Comparison of ENCODE assay signal across 24 cellular contexts in genomic region chr15:84697353-84697990, GRCh38. TPM values are rescaled to one million over a fixed set of nuclear protein-coding genes. Genes with fewer than 3 reads are reported as not detected.
DNase-seq lines count a peak whose midpoint lies in the region; TF ChIP-seq lines count a peak whose summit lies in the region.
"Had no signal": no experiment of that assay in that cellular context is flagged by ENCODE, and none has a peak within 500 bp of the region (broad histone marks: within the 10 kb centered on the region; RNA-seq: fewer than 3 reads in every experiment).

No MANE protein-coding gene starts in this region.

- H3K27ac Mint-ChIP-seq in CD14-positive monocyte (peak overlapping the region in 6 of 7 donors; percentile 27 to 83 (median 74)), mesothelial cell of epicardium (peak overlapping the region; percentile 76)
- peak overlapping the region in 7 of 8 donors; percentile 1 to 71 (median 43) for H3K27ac Mint-ChIP-seq in CD8-positive, alpha-beta memory T cell
- H3K27ac Mint-ChIP-seq: progenitor cell of endocrine pancreas had no signal

- peaks cover 6% of the 10 kb centered on the region for H3K79me1 ChIP-seq in mesendoderm (ENCODE audit: low read length)

- no peaks in the 10 kb centered on the region for H3K9me3 ChIP-seq in CD8-positive, alpha-beta memory T cell (ENCODE audit: low read length)
- H3K9me3 ChIP-seq: Peyer's patch, SJSA1, suprapubic skin, uterus had no signal

- DNase-seq in CD14-positive monocyte (ENCODE audit: low spot score), result no peak
- no peak for DNase-seq in CD8-positive, alpha-beta memory T cell
- DNase-seq in mesothelial cell of epicardium (ENCODE audit: low spot score in 2 of 2, unreplicated experiment in 2 of 2), result no peak
- no peak for DNase-seq in mesendoderm
- DNase-seq in NCI-H2196 treated with DMSO at 0.1 percent for 48 hours (lab: John Stamatoyannopoulos, UW; ENCODE audit: unreplicated experiment), result no peak
- no peak for DNase-seq in midbrain (lab: John Stamatoyannopoulos, UW)
- DNase-seq: activated CD4-positive, alpha-beta T cell treated with anti-CD3 and anti-CD28 coated beads, Interleukin-2, amount 50 U/mL, for 48 hours; activated naive CD4-positive, alpha-beta T cell; anterior cingulate cortex; caudate nucleus; left colon; NCI-H1417; NCI-H2081 treated with DMSO at 0.1 percent for 48 hours; NCI-H510A; NK-92 treated with Interleukin-12 subunit alpha and Interleukin-12 subunit beta, amount 100 ng/mL, for 24 hours; Peyer's patch; uterus; WERI-Rb-1 had no signal

- CTCF ChIA-PET in CD8-positive, alpha-beta memory T cell (lab: Charles Lee), result interaction anchor here (1.1 to 2.4 kb wide), 3 partner anchors 18 to 110 kb away, joined by 4 to 7 read pairs (median 4); partner anchors contain the start of gene SEC11A

- no peak overlapping the region for H4K5ac ChIP-seq in mesendoderm (ENCODE audit: low read length)

- H3K18ac ChIP-seq in mesendoderm (ENCODE audit: low read length), result no peak overlapping the region

- H3K9me3 Mint-ChIP-seq in CD14-positive monocyte (no peaks in the 10 kb centered on the region), mesothelial cell of epicardium (no peaks in the 10 kb centered on the region)
- no peaks in the 10 kb centered on the region for H3K9me3 Mint-ChIP-seq in CD8-positive, alpha-beta memory T cell
- H3K9me3 Mint-ChIP-seq: IgD-negative memory B cell, neural crest cell had no signal

- peaks cover 41% of the 10 kb centered on the region for H3K79me2 ChIP-seq in mesendoderm (ENCODE audit: control insufficient read depth, insufficient read depth, low read length)

- no peaks in the 10 kb centered on the region for H3K36me3 ChIP-seq in CD8-positive, alpha-beta memory T cell (ENCODE audit: insufficient read depth, low read length)
- no peaks in the 10 kb centered on the region for H3K36me3 ChIP-seq in mesendoderm (ENCODE audit: control insufficient read depth, insufficient read depth, low read length)
- H3K36me3 ChIP-seq: Peyer's patch, SJSA1, suprapubic skin, uterus had no signal

- H3K4me2 ChIP-seq in mesendoderm (ENCODE audit: low read length), result no peak overlapping the region

- H3K23ac ChIP-seq in mesendoderm (ENCODE audit: low read length), result no peak overlapping the region

- H3K27me3 Mint-ChIP-seq in CD14-positive monocyte (ENCODE audit: low read depth in 3 of 3), result no peaks in the 10 kb centered on the region
- H3K27me3 Mint-ChIP-seq in CD8-positive, alpha-beta memory T cell, result peaks cover 0 to 2% of the 10 kb centered on the region in 2 donors
- no peaks in the 10 kb centered on the region for H3K27me3 Mint-ChIP-seq in mesothelial cell of epicardium (ENCODE audit: low read depth)
- H3K27me3 Mint-ChIP-seq: IgD-negative memory B cell, progenitor cell of endocrine pancreas had no signal

- no peak overlapping the region for H2AK5ac ChIP-seq in mesendoderm (ENCODE audit: low read length)

- H3K4me1 Mint-ChIP-seq in CD14-positive monocyte, result peaks cover 11% of the 10 kb centered on the region
- H3K4me1 Mint-ChIP-seq in CD8-positive, alpha-beta memory T cell, result peaks cover 50 to 80% (median 70%) of the 10 kb centered on the region in 3 donors
- H3K4me1 Mint-ChIP-seq in mesothelial cell of epicardium, result peaks cover 6% of the 10 kb centered on the region

- no peak overlapping the region for H2BK5ac ChIP-seq in mesendoderm (ENCODE audit: low read length)

- H3K27me3 ChIP-seq in CD8-positive, alpha-beta memory T cell (ENCODE audit: insufficient read depth, low read length, poor library complexity, severe bottlenecking), result no peaks in the 10 kb centered on the region
- no peaks in the 10 kb centered on the region for H3K27me3 ChIP-seq in mesendoderm (ENCODE audit: insufficient read depth, low read length, poor library complexity)
- H3K27me3 ChIP-seq: Peyer's patch, SJSA1, suprapubic skin, uterus had no signal

- no peak for TF ChIP-seq CTCF in CD14-positive monocyte (IDR thresholded peaks at IDR 0.05)
- TF ChIP-seq CTCF in VCaP (conservative IDR thresholded peaks at IDR 0.05), result no peak
- no peak for TF ChIP-seq CTCF in mesothelial cell of epicardium (IDR thresholded peaks at IDR 0.05; ENCODE audit: unreplicated experiment)

- peaks cover 27% of the 10 kb centered on the region for H3K4me1 ChIP-seq in CD8-positive, alpha-beta memory T cell (ENCODE audit: insufficient read depth, low read length)
- no peaks in the 10 kb centered on the region for H3K4me1 ChIP-seq in mesendoderm (ENCODE audit: control insufficient read depth, low read depth, low read length)
- H3K4me1 ChIP-seq: SJSA1, uterus had no signal

- intact Hi-C loops in CD14-positive monocyte (cut with micrococcal nuclease), result loop anchor here in 1 of 2 donors (10.0 kb wide), 1 partner anchor 47 kb away; the partner anchor contains the start of gene ZNF592

- H3K56ac ChIP-seq in mesendoderm (ENCODE audit: low read length), result no peak overlapping the region

- POLR2A ChIA-PET in CD8-positive, alpha-beta memory T cell (lab: Charles Lee), result interaction anchor here (0.6 to 1.8 kb wide), 5 partner anchors 19 to 50 kb away, joined by 3 to 10 read pairs (median 3); partner anchors contain the start of gene NMB

- no peak overlapping the region for H3K4me3 ChIP-seq in CD8-positive, alpha-beta memory T cell (ENCODE audit: low read length)
- no peak overlapping the region for H3K4me3 ChIP-seq in mesendoderm (ENCODE audit: low read length)
- H3K4me3 ChIP-seq: Peyer's patch, SJSA1, suprapubic skin, uterus had no signal

- H3K27ac ChIP-seq in CD8-positive, alpha-beta memory T cell (ENCODE audit: low read depth, low read length), result no peak overlapping the region
- peak overlapping the region; percentile 5; the same call in 1 of the 2 replicates for H3K27ac ChIP-seq in VCaP
- H3K27ac ChIP-seq in mesendoderm (ENCODE audit: low read depth, low read length), result no peak overlapping the region
- H3K27ac ChIP-seq: Peyer's patch, SJSA1, suprapubic skin, uterus, WERI-Rb-1 had no signal

- no peak overlapping the region for H2BK120ac ChIP-seq in mesendoderm (ENCODE audit: low read depth, low read length)

- no peak overlapping the region for H3K4ac ChIP-seq in mesendoderm (ENCODE audit: low read depth, low read length)

- H2BK15ac ChIP-seq in mesendoderm (replicated peaks; ENCODE audit: low read depth), result no peak overlapping the region

- no peak overlapping the region for H3K9ac ChIP-seq in mesendoderm (ENCODE audit: low read length)

- H3K4me3 Mint-ChIP-seq in CD14-positive monocyte (no peak overlapping the region), mesothelial cell of epicardium (no peak overlapping the region)
- peak overlapping the region in 3 of 7 donors; percentile 2 to 13 (median 5) for H3K4me3 Mint-ChIP-seq in CD8-positive, alpha-beta memory T cell
- H3K4me3 Mint-ChIP-seq: neural crest cell had no signal

- H4K8ac ChIP-seq in mesendoderm (ENCODE audit: low read depth, low read length), result no peak overlapping the region

- no CpG with 5 or more reads among the region's 1 CpG for WGBS in mesendoderm (ENCODE audit: extremely low coverage, insufficient coverage, low lambda C conversion rate)

- H3K36me3 Mint-ChIP-seq in CD14-positive monocyte (peaks cover 7% of the 10 kb centered on the region in 2 donors), mesothelial cell of epicardium (no peaks in the 10 kb centered on the region)
- H3K36me3 Mint-ChIP-seq in CD8-positive, alpha-beta memory T cell, result peaks cover 0 to 7% (median 0%) of the 10 kb centered on the region in 3 donors

RNA-seq across cellular contexts. Expression of gene SEC11A, which starts 18.5 kb away (rescaled TPM):
- polyA plus RNA-seq in CD14-positive monocyte, result 100 to 1,000 TPM; 154 to 166 TPM
- total RNA-seq in CD8-positive, alpha-beta memory T cell, result 100 to 1,000 TPM; 132 to 133 TPM
- 134 TPM for polyA plus RNA-seq in CD8-positive, alpha-beta memory T cell
- total RNA-seq in mesothelial cell of epicardium, result 120 to 126 TPM (median 121 TPM) in 3 replicates
- 222 TPM for polyA plus RNA-seq in mesendoderm (2013, experiment 1 of 2)
- polyA plus RNA-seq in mesendoderm (2013, experiment 2 of 2), result 222 TPM

RNA-seq across cellular contexts. Expression of gene NMB, which starts 39.5 kb away (rescaled TPM):
- polyA plus RNA-seq in CD14-positive monocyte, result under 1 TPM; 0.45 to 0.81 TPM
- 1 to 10 TPM; 3.6 to 5.2 TPM for total RNA-seq in CD8-positive, alpha-beta memory T cell
- 3.9 TPM for polyA plus RNA-seq in CD8-positive, alpha-beta memory T cell
- 6.4 to 7.6 TPM (median 6.7 TPM) in 3 replicates for total RNA-seq in mesothelial cell of epicardium
- 7.9 TPM for polyA plus RNA-seq in mesendoderm (2013, experiment 1 of 2)
- polyA plus RNA-seq in mesendoderm (2013, experiment 2 of 2), result 8.2 TPM

RNA-seq across cellular contexts. Expression of gene WDR73, which starts 43.4 kb away (rescaled TPM):
- polyA plus RNA-seq in CD14-positive monocyte, result 10 to 100 TPM; 12.1 to 14.3 TPM
- total RNA-seq in CD8-positive, alpha-beta memory T cell, result 10 to 100 TPM; 26.7 to 27.7 TPM
- polyA plus RNA-seq in CD8-positive, alpha-beta memory T cell, result 14.8 TPM
- 47.5 to 49.3 TPM (median 49.3 TPM) in 3 replicates for total RNA-seq in mesothelial cell of epicardium
- 18.0 TPM for polyA plus RNA-seq in mesendoderm (2013, experiment 1 of 2)
- 17.9 TPM for polyA plus RNA-seq in mesendoderm (2013, experiment 2 of 2)

RNA-seq across cellular contexts. Expression of gene ZNF592, which starts 50.9 kb away (rescaled TPM):
- polyA plus RNA-seq in CD14-positive monocyte, result 1 to 10 TPM; 2.8 to 5.0 TPM
- 10 to 100 TPM; 31.2 to 33.1 TPM for total RNA-seq in CD8-positive, alpha-beta memory T cell
- polyA plus RNA-seq in CD8-positive, alpha-beta memory T cell, result 10.4 TPM
- total RNA-seq in mesothelial cell of epicardium, result 31.8 to 32.8 TPM (median 31.9 TPM) in 3 replicates
- polyA plus RNA-seq in mesendoderm (2013, experiment 1 of 2), result 22.7 TPM
- 22.5 TPM for polyA plus RNA-seq in mesendoderm (2013, experiment 2 of 2)
